8 cellular contexts compared by ENCODE assay signal in genomic region chr12:56193025-56193578, GRCh38. TPM values are rescaled to one million over a fixed set of nuclear protein-coding genes. Genes with fewer than 3 reads are reported as not detected.
DNase-seq lines count a peak whose midpoint lies in the region; ATAC-seq and TF ChIP-seq lines count a peak whose summit lies in the region.

No MANE protein-coding gene starts in this region.

- peaks cover 2% of the 10 kb centered on the region for H3K4me1 ChIP-seq in colonic mucosa

- H3K4me3 ChIP-seq in HFF-Myc (replicated peaks; ENCODE audit: low read depth, low read length) = no peak overlapping the region
- no peak overlapping the region for H3K4me3 ChIP-seq in colonic mucosa

- H3K27ac ChIP-seq in colonic mucosa = no peak overlapping the region

- TF ChIP-seq CTCF in HFF-Myc (IDR thresholded peaks at IDR 0.05; ENCODE audit: low read depth, low read length, missing control alignments) = peak; percentile 74
- peak; percentile 74 for TF ChIP-seq CTCF in colonic mucosa (IDR thresholded peaks at IDR 0.05)

- DNase-seq in CD1c-positive myeloid dendritic cell (ENCODE audit: extremely low spot score) (peak; percentile 93), HFF-Myc (ENCODE audit: extremely low read depth, low read depth) (peak; percentile 67), NCI-H526 (lab: John Stamatoyannopoulos, UW) (peak; percentile 77 to 94), colonic mucosa (peak; percentile 93), lung microvascular endothelial cell (ENCODE audit: low read depth in 2 of 2) (peak; percentile 91 to 92)
- peak; percentile 77 to 82 for DNase-seq in activated CD4-positive, alpha-beta T cell treated with anti-CD3 and anti-CD28 coated beads for 4 hours
- peak; percentile 41 to 49 for DNase-seq in stimulated activated CD8-positive, alpha-beta memory T cell treated with anti-CD3 and anti-CD28 coated beads, Interleukin-15, amount 100 ng/mL, for 48 hours (ENCODE audit: low read depth in 2 of 2)

- ATAC-seq in GM21423 (IDR thresholded peaks at IDR 0.05; ENCODE audit: unreplicated experiment) = no peak

- no peaks in the 10 kb centered on the region for H3K27me3 ChIP-seq in colonic mucosa

- no peaks in the 10 kb centered on the region for H3K36me3 ChIP-seq in colonic mucosa

- H3K9ac ChIP-seq in colonic mucosa (ENCODE audit: low read depth in 2 of 2, low read length in 2 of 2) = no peak overlapping the region

- intact Hi-C loops in colonic mucosa (cut with DNase I) = loop anchor here (5.0 kb wide), 1 partner anchor 269 kb away; no protein-coding TSS in a partner anchor

- no peaks in the 10 kb centered on the region for H3K9me3 ChIP-seq in colonic mucosa

RNA-seq across cellular contexts. Expression of gene SMARCC2, which starts 3.8 kb away (rescaled TPM):
- 10 to 100 TPM; 80.1 to 84.2 TPM for total RNA-seq in colonic mucosa
- 31.4 and 45.8 TPM in 2 replicates for total RNA-seq in lung microvascular endothelial cell

RNA-seq across cellular contexts. Expression of gene RNF41, which starts 28.6 kb away (rescaled TPM):
- total RNA-seq in colonic mucosa (10 to 100 TPM; 29.0 to 36.0 TPM), lung microvascular endothelial cell (42.5 and 73.0 TPM in 2 replicates)

RNA-seq across cellular contexts. Expression of gene NABP2, which starts 31.0 kb away (rescaled TPM):
- total RNA-seq in colonic mucosa (10 to 100 TPM; 30.3 to 68.4 TPM), lung microvascular endothelial cell (17.5 and 21.1 TPM in 2 replicates)

RNA-seq across cellular contexts. Expression of gene MYL6, which starts 34.9 kb away (rescaled TPM):
- total RNA-seq in colonic mucosa (1,000 to 10,000 TPM; 1,641 to 1,922 TPM), lung microvascular endothelial cell (2,671 and 3,118 TPM in 2 replicates)

RNA-seq across cellular contexts. Expression of gene SLC39A5, which starts 36.7 kb away (rescaled TPM):
- 100 to 1,000 TPM; 158 to 163 TPM for total RNA-seq in colonic mucosa
- not detected in 2 replicates for total RNA-seq in lung microvascular endothelial cell
